In the genomic region with DNA sequence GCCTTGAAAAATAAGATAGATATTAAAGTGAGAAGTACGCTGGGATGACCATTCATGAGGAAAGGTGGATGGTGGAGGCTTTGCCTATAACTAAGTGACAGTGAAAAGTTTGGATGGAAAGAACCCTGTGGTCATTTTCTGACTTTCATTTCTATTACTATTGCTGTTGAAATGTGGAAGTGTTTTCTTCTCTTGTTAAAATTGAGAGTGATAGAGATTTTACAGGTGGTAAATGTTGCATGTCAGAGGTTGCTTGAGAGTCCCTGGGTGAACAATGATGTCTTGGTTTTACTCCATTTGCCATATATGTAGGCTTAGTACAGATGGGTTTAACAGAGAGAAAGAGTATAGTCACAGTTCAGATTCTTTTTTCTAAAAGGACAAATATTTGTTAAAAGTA, we compare ENCODE assay signal across 12 cellular contexts. TPM values are rescaled to one million over a fixed set of nuclear protein-coding genes. Genes with fewer than 3 reads are reported as not detected.
DNase-seq lines count a peak whose midpoint lies in the region; ATAC-seq and TF ChIP-seq lines count a peak whose summit lies in the region.
"Had no signal": no experiment of that assay in that cellular context is flagged by ENCODE, and none has a peak within 500 bp of the region (broad histone marks: within the 10 kb centered on the region; RNA-seq: fewer than 3 reads in every experiment).

No MANE protein-coding gene starts in this region.

- H3K27me3 Mint-ChIP-seq in activated B cell treated with CpG ODN at 0.5 μM for 24 hours = no peaks in the 10 kb centered on the region
- no peaks in the 10 kb centered on the region for H3K27me3 Mint-ChIP-seq in activated CD4-positive, alpha-beta memory T cell treated with anti-CD3 and anti-CD28 coated beads, Interleukin-2, amount 10 ng/mL, durations not matched to agents 7 days and 5 days
- H3K27me3 Mint-ChIP-seq: CD4-positive, CD25-positive, alpha-beta regulatory T cell had no signal

- TF ChIP-seq CTCF in activated B cell treated with CpG ODN at 0.5 μM for 24 hours (IDR thresholded peaks at IDR 0.05) = no peak

- DNase-seq in activated B cell treated with CpG ODN at 0.5 μM for 24 hours (no peak), HCEC 1CT (no peak), NCI-H69 (lab: John Stamatoyannopoulos, UW) (no peak), hypothalamus (lab: John Stamatoyannopoulos, UW) (no peak)
- DNase-seq in activated CD4-positive, alpha-beta memory T cell treated with anti-CD3 and anti-CD28 coated beads, Interleukin-2, amount 10 ng/mL, durations not matched to agents 7 days and 5 days = no peak
- DNase-seq: activated CD8-positive, alpha-beta memory T cell treated with anti-CD3 and anti-CD28 coated beads, Interleukin-2, amount 50 U/mL, for 48 hours; CD4-positive, CD25-positive, alpha-beta regulatory T cell; left lung; SW 1271 had no signal

- H3K9me3 Mint-ChIP-seq in activated B cell treated with CpG ODN at 0.5 μM for 24 hours = no peaks in the 10 kb centered on the region
- H3K9me3 Mint-ChIP-seq in activated CD4-positive, alpha-beta memory T cell treated with anti-CD3 and anti-CD28 coated beads, Interleukin-2, amount 10 ng/mL, durations not matched to agents 7 days and 5 days = no peaks in the 10 kb centered on the region
- H3K9me3 Mint-ChIP-seq: CD4-positive, CD25-positive, alpha-beta regulatory T cell had no signal

- CTCF ChIA-PET in activated B cell treated with CpG ODN at 0.5 μM for 24 hours (lab: Charles Lee) = no interaction called here
- CTCF ChIA-PET in activated CD4-positive, alpha-beta memory T cell treated with anti-CD3 and anti-CD28 coated beads, Interleukin-2, amount 10 ng/mL, durations not matched to agents 7 days and 5 days (lab: Charles Lee) = no interaction called here

- peaks cover 68% of the 10 kb centered on the region for H3K4me1 Mint-ChIP-seq in activated B cell treated with CpG ODN at 0.5 μM for 24 hours
- H3K4me1 Mint-ChIP-seq in activated CD4-positive, alpha-beta memory T cell treated with anti-CD3 and anti-CD28 coated beads, Interleukin-2, amount 10 ng/mL, durations not matched to agents 7 days and 5 days = peaks cover 39% of the 10 kb centered on the region

- H3K4me3 Mint-ChIP-seq in activated B cell treated with CpG ODN at 0.5 μM for 24 hours = peak overlapping the region; percentile 52
- no peak overlapping the region for H3K4me3 Mint-ChIP-seq in activated CD4-positive, alpha-beta memory T cell treated with anti-CD3 and anti-CD28 coated beads, Interleukin-2, amount 10 ng/mL, durations not matched to agents 7 days and 5 days

- H3K36me3 Mint-ChIP-seq in activated B cell treated with CpG ODN at 0.5 μM for 24 hours (ENCODE audit: low read depth) = no peaks in the 10 kb centered on the region
- H3K36me3 Mint-ChIP-seq in activated CD4-positive, alpha-beta memory T cell treated with anti-CD3 and anti-CD28 coated beads, Interleukin-2, amount 10 ng/mL, durations not matched to agents 7 days and 5 days (ENCODE audit: low read depth) = peaks cover 6% of the 10 kb centered on the region

- ATAC-seq in GM18508 (IDR thresholded peaks at IDR 0.05; ENCODE audit: insufficient read depth, unreplicated experiment) (peak; percentile 54), GM19467 (IDR thresholded peaks at IDR 0.05; ENCODE audit: unreplicated experiment) (peak; percentile 64), HG02973 (IDR thresholded peaks at IDR 0.05; ENCODE audit: unreplicated experiment) (peak; percentile 80), activated B cell treated with CpG ODN at 0.5 μM for 24 hours (ENCODE audit: low read depth) (peak; percentile 93)
- ATAC-seq: left lung had no signal

- peak overlapping the region; percentile 83 for H3K27ac Mint-ChIP-seq in activated B cell treated with CpG ODN at 0.5 μM for 24 hours
- no peak overlapping the region for H3K27ac Mint-ChIP-seq in activated CD4-positive, alpha-beta memory T cell treated with anti-CD3 and anti-CD28 coated beads, Interleukin-2, amount 10 ng/mL, durations not matched to agents 7 days and 5 days
- H3K27ac Mint-ChIP-seq: CD4-positive, CD25-positive, alpha-beta regulatory T cell had no signal

- intact Hi-C loops in activated B cell treated with CpG ODN at 0.5 μM for 24 hours (cut with micrococcal nuclease) = loop anchor here (2.0 to 5.0 kb wide), 3 partner anchors 19 to 68 kb away; partner anchors contain the start of gene NCOA1

- POLR2A ChIA-PET in activated B cell treated with CpG ODN at 0.5 μM for 24 hours (lab: Charles Lee) = interaction anchor here (1.3 kb wide), 1 partner anchor 14 kb away, joined by 3 read pairs; no protein-coding TSS in a partner anchor
- POLR2A ChIA-PET in activated CD4-positive, alpha-beta memory T cell treated with anti-CD3 and anti-CD28 coated beads, Interleukin-2, amount 10 ng/mL, durations not matched to agents 7 days and 5 days (lab: Charles Lee) = no interaction called here

RNA-seq across cellular contexts. Expression of gene NCOA1, which starts 18.4 kb away (rescaled TPM):
- total RNA-seq in activated B cell treated with CpG ODN at 0.5 μM for 24 hours = 44.9 and 49.5 TPM in 2 replicates
- total RNA-seq in activated CD4-positive, alpha-beta memory T cell treated with anti-CD3 and anti-CD28 coated beads, Interleukin-2, amount 10 ng/mL, durations not matched to agents 7 days and 5 days = 10 to 100 TPM; 15.8 to 16.6 TPM
